ENCODE assay signal across 8 cellular contexts in the genomic region with DNA sequence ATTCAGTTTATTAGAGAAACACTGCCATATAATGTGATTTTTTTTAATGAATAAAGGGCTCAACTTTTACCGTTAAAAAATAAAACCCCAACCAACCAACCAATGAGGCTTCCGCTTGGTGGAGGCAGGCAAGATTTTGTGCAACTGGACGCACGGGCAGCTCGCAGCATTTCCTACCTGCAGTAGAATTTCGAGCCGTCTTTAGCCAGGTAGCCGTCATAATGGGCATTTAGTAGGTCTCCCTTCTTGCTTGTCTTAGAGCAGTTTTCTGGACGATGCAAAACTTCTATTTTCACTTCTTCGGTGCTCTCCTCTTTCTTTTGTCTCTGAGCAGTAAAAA. TPM values are rescaled to one million over a fixed set of nuclear protein-coding genes. Genes with fewer than 3 reads are reported as not detected.
DNase-seq lines count a peak whose midpoint lies in the region; ATAC-seq, FAIRE-seq and TF ChIP-seq lines count a peak whose summit lies in the region.

No MANE protein-coding gene starts in this region.

- H2AK5ac ChIP-seq in H1 (ENCODE audit: low read depth, low read length), result no peak overlapping the region

- peak; percentile 17 for DNase-seq in AG20443 (ENCODE audit: low spot score)
- no peak for DNase-seq in H1 (ENCODE audit: low read depth in 1 of 2, low spot score in 2 of 2)
- no peak for DNase-seq in superior temporal gyrus (ENCODE audit: extremely low spot score)
- no peak for DNase-seq in SKM-1 treated with dmso at 0.1 percent for 144 hours (lab: John Stamatoyannopoulos, UW; ENCODE audit: unreplicated experiment)
- DNase-seq in pons (ENCODE audit: low spot score), result no peak

- WGBS in H1 (ENCODE audit: extremely low coverage in 1 of 2, insufficient coverage in 1 of 2, insufficient read length in 1 of 2, insufficient replicate concordance in 2 of 2, low coverage in 1 of 2, low lambda C conversion rate in 2 of 2, missing lambda C conversion rate in 1 of 2), 2 experiments, result 6% methylated on average over 10 of the region's 10 CpGs; no CpG with 5 or more reads in 1 of the 2 experiments

- no peaks in the 10 kb centered on the region for H4K20me1 ChIP-seq in OCI-LY1 (ENCODE audit: insufficient read depth, low read length)
- peaks cover 2 to 3% of the 10 kb centered on the region in 2 experiments for H4K20me1 ChIP-seq in H1 (replicated peaks in 1 of 2; ENCODE audit: control insufficient read depth in 1 of 2, insufficient read depth in 2 of 2, low read length in 2 of 2)
- H4K20me1 ChIP-seq in neural cell (ENCODE audit: insufficient read depth), result no peaks in the 10 kb centered on the region

- no peak overlapping the region for H4K8ac ChIP-seq in H1 (ENCODE audit: extremely low read depth, insufficient read depth, low read length)

- peaks cover 9% of the 10 kb centered on the region for H3K23me2 ChIP-seq in H1 (ENCODE audit: low read depth, low read length)

- H2BK12ac ChIP-seq in H1 (ENCODE audit: low read depth, low read length), result no peak overlapping the region; the same call in 1 of the 2 replicates

- no peak overlapping the region for H3K18ac ChIP-seq in H1 (ENCODE audit: extremely low read depth, low read length)

- no peak for FAIRE-seq in H1 (lab: Jason Lieb, UNC)

- TF ChIP-seq RAD21 in H1 (IDR thresholded peaks at IDR 0.05 in 1 of 2, conservative IDR thresholded peaks at IDR 0.05 in 1 of 2; ENCODE audit: low read depth in 2 of 2, low read length in 2 of 2), result no peak
- TF ChIP-seq RAD21 in neural cell (conservative IDR thresholded peaks at IDR 0.05), result no peak

- H3K4me3 ChIP-seq in OCI-LY1 (ENCODE audit: low read depth, low read length, poor library complexity, severe bottlenecking) (peak overlapping the region; percentile 89), H1 (ENCODE audit: extremely low read depth in 1 of 4, insufficient read depth in 2 of 4, low read depth in 3 of 4, low read length in 4 of 4) (peak overlapping the region; percentile 62 to 92 (median 80)), neural cell (ENCODE audit: low read length) (peak overlapping the region; percentile 82)

- H4K91ac ChIP-seq in H1 (replicated peaks; ENCODE audit: insufficient read length, low read length), result no peak overlapping the region

- no peak overlapping the region for H2BK20ac ChIP-seq in H1 (ENCODE audit: low read length)

- no peaks in the 10 kb centered on the region for H3F3A ChIP-seq in OCI-LY1 (ENCODE audit: insufficient read depth, low read length)
- peaks cover 3% of the 10 kb centered on the region for H3F3A ChIP-seq in neural cell (ENCODE audit: insufficient read depth, low read length, poor library complexity, severe bottlenecking)

- TF ChIP-seq CTCF in OCI-LY1 (IDR thresholded peaks at IDR 0.05; ENCODE audit: low read length), result no peak
- TF ChIP-seq CTCF in H1 (IDR thresholded peaks at IDR 0.05; ENCODE audit: control extremely low read depth in 1 of 3, insufficient read depth in 1 of 3, low read depth in 1 of 3, low read length in 3 of 3), result no peak
- TF ChIP-seq CTCF in neural cell (IDR thresholded peaks at IDR 0.05; ENCODE audit: poor library complexity, severe bottlenecking), result no peak

- no peak overlapping the region for H3K14ac ChIP-seq in H1 (ENCODE audit: insufficient read length)

- H2BK120ac ChIP-seq in H1 (replicated peaks; ENCODE audit: low read depth, low read length), result no peak overlapping the region

- H3K36me3 ChIP-seq in OCI-LY1 (ENCODE audit: insufficient read depth, low read length), result no peaks in the 10 kb centered on the region
- no peaks in the 10 kb centered on the region for H3K36me3 ChIP-seq in H1 (ENCODE audit: control insufficient read depth in 2 of 4, insufficient read depth in 4 of 4, low read length in 3 of 4)
- H3K36me3 ChIP-seq in neural cell (ENCODE audit: insufficient read depth, low read length), result no peaks in the 10 kb centered on the region

- H3K9ac ChIP-seq in OCI-LY1 (ENCODE audit: low read length) (peak overlapping the region; percentile 77), H1 (replicated peaks in 1 of 4; ENCODE audit: extremely low read depth in 1 of 4, low read depth in 3 of 4, low read length in 3 of 4) (peak overlapping the region; percentile 65 to 91 (median 74)), neural cell (ENCODE audit: low read length) (peak overlapping the region; percentile 84)

- TF ChIP-seq EP300 in H1 (IDR thresholded peaks at IDR 0.05; ENCODE audit: borderline replicate concordance in 1 of 2, low read depth in 2 of 2, low read length in 2 of 2), result no peak
- no peak for TF ChIP-seq EP300 in neural cell (conservative IDR thresholded peaks at IDR 0.05; ENCODE audit: poor library complexity, severe bottlenecking)

- no peak overlapping the region for H4K5ac ChIP-seq in H1 (ENCODE audit: insufficient read length, low read depth, low read length)

- H3K27me3 ChIP-seq in OCI-LY1 (ENCODE audit: insufficient read depth, low read length) (no peaks in the 10 kb centered on the region), H1 (replicated peaks in 1 of 4; ENCODE audit: control insufficient read depth in 3 of 4, extremely low read depth in 1 of 4, insufficient read depth in 3 of 4, low read length in 3 of 4) (no peaks in the 10 kb centered on the region; a peak in 2 of 7 replicates), neural cell (ENCODE audit: insufficient read depth, low read depth, low read length) (no peaks in the 10 kb centered on the region)

- H3K4me2 ChIP-seq in OCI-LY1 (ENCODE audit: low read length), result peak overlapping the region; percentile 90
- H3K4me2 ChIP-seq in H1 (ENCODE audit: insufficient read depth in 1 of 2, low read depth in 2 of 2, low read length in 2 of 2), result peak overlapping the region; percentile 59 to 92
- H3K4me2 ChIP-seq in neural cell (ENCODE audit: low read length), result peak overlapping the region; percentile 88

- peak; percentile 4 for ATAC-seq in GM18517 (IDR thresholded peaks at IDR 0.05; ENCODE audit: unreplicated experiment)

- POLR2A ChIA-PET in H1 (lab: Charles Lee; ENCODE audit: partially characterized antibody), result interaction anchor here (0.9 kb wide), 1 partner anchor 27 kb away, joined by 4 read pairs; a partner anchor contains a TSS

- no peak overlapping the region for H2BK15ac ChIP-seq in H1 (ENCODE audit: low read length)

- no peak for TF ChIP-seq POLR2A in H1 (IDR thresholded peaks at IDR 0.05; ENCODE audit: control extremely low read depth in 1 of 2, low read depth in 2 of 2, low read length in 2 of 2)

- H3K79me2 ChIP-seq in OCI-LY1 (ENCODE audit: insufficient read depth, low read length) (peaks cover 22% of the 10 kb centered on the region), H1 (ENCODE audit: control insufficient read depth in 1 of 2, insufficient read depth in 2 of 2, low read length in 2 of 2) (peaks cover 0 to 18% of the 10 kb centered on the region in 2 experiments; a peak in 2 of 4 replicates), neural cell (replicated peaks; ENCODE audit: insufficient read depth, low read length) (peaks cover 53% of the 10 kb centered on the region)

- no peak overlapping the region for H3K23ac ChIP-seq in H1 (ENCODE audit: insufficient read length)

- H3K4ac ChIP-seq in H1 (replicated peaks; ENCODE audit: insufficient read length, low read depth, low read length), result no peak overlapping the region

- peaks cover 2% of the 10 kb centered on the region; the same call in 1 of the 2 replicates for H3K79me1 ChIP-seq in H1 (ENCODE audit: low read depth, low read length)

- H2BK5ac ChIP-seq in H1 (ENCODE audit: low read depth, low read length), result no peak overlapping the region

- H3K9me2 ChIP-seq in OCI-LY1 (ENCODE audit: low read depth, low read length), result no peaks in the 10 kb centered on the region
- no peaks in the 10 kb centered on the region for H3K9me2 ChIP-seq in neural cell (ENCODE audit: insufficient read depth, low read length)

- H2AFZ ChIP-seq in OCI-LY1 (ENCODE audit: low read length), result peak overlapping the region; percentile 59; the same call in 1 of the 2 replicates
- H2AFZ ChIP-seq in H1 (ENCODE audit: low read length), result peak overlapping the region; percentile 93
- H2AFZ ChIP-seq in neural cell (ENCODE audit: low read depth, low read length), result peak overlapping the region; percentile 79

- peak overlapping the region; percentile 72 for H3K27ac ChIP-seq in OCI-LY1 (ENCODE audit: low read depth, low read length, poor library complexity, severe bottlenecking)
- no peak overlapping the region for H3K27ac ChIP-seq in H1 (ENCODE audit: low read depth, low read length)
- peak overlapping the region; percentile 95 for H3K27ac ChIP-seq in neural cell (ENCODE audit: low read length)

- H3K4me1 ChIP-seq in OCI-LY1 (ENCODE audit: insufficient read depth, low read length, severe bottlenecking) (peaks cover 37% of the 10 kb centered on the region), H1 (replicated peaks in 1 of 4; ENCODE audit: control insufficient read depth in 3 of 4, insufficient read depth in 4 of 4, low read length in 3 of 4) (peaks cover 0 to 12% (median 4%) of the 10 kb centered on the region in 4 experiments; a peak in 3 of 7 replicates)

- no peaks in the 10 kb centered on the region for H3K9me3 ChIP-seq in OCI-LY1 (ENCODE audit: low read length)
- H3K9me3 ChIP-seq in H1 (ENCODE audit: insufficient read depth in 2 of 2, low read depth in 1 of 2, low read length in 1 of 2), result no peaks in the 10 kb centered on the region
- no peaks in the 10 kb centered on the region for H3K9me3 ChIP-seq in neural cell (ENCODE audit: low read length)

- H3K56ac ChIP-seq in H1 (replicated peaks; ENCODE audit: insufficient read length, low read depth, low read length), result no peak overlapping the region

- CTCF ChIA-PET in H1 (lab: Charles Lee; ENCODE audit: partially characterized antibody), result interaction anchor here (0.6 kb wide), 1 partner anchor 252 kb away, joined by 3 read pairs; no protein-coding TSS in a partner anchor

RNA-seq across cellular contexts. Expression of a gene that starts 0.3 kb away (rescaled TPM):
- 4.8 and 7.0 TPM in 2 replicates for total RNA-seq in H1 (2021; fragmentation: NEBNext Ultra II Directional; extraction: Animal tissue kit (Norgen Biotek cat#: 25700))
- polyA plus RNA-seq in H1 (2011; rRNA removed), result 2.4 and 3.6 TPM in 2 replicates
- 4.5 TPM for polyA plus RNA-seq in H1 (2011; cell fraction: cytosol; rRNA removed)
- 3.0 TPM for polyA plus RNA-seq in H1 (2011; cell fraction: nucleus; rRNA removed)
- 4.6 to 10.8 TPM (median 4.9 TPM) in 4 replicates for polyA plus RNA-seq in H1 (2012, experiment 1 of 2)
- polyA plus RNA-seq in H1 (2012, experiment 2 of 2), result 1.8 TPM
- 9.5 TPM for polyA plus RNA-seq in H1 (2013, experiment 1 of 2)
- 9.5 TPM for polyA plus RNA-seq in H1 (2013, experiment 2 of 2)
- 1.9 and 2.4 TPM in 2 replicates for polyA minus RNA-seq in H1 (2011; rRNA and poly(A)+ RNA removed)
- not detected for polyA minus RNA-seq in H1 (2011; cell fraction: cytosol; rRNA and poly(A)+ RNA removed)
- polyA minus RNA-seq in H1 (2011; cell fraction: nucleus; rRNA and poly(A)+ RNA removed), result 3.5 TPM
- 32.6 and 46.1 TPM in 2 replicates for polyA plus RNA-seq in neural cell
- 22.9 and 29.1 TPM in 2 replicates for polyA minus RNA-seq in neural cell

RNA-seq across cellular contexts. Expression of a gene that starts 2.2 kb away (rescaled TPM):
- total RNA-seq in H1 (2021; fragmentation: NEBNext Ultra II Directional; extraction: Animal tissue kit (Norgen Biotek cat#: 25700)), result 20.1 and 22.3 TPM in 2 replicates
- polyA plus RNA-seq in H1 (2011; rRNA removed) (1.2 and 1.9 TPM in 2 replicates), neural cell (14.3 and 16.8 TPM in 2 replicates)
- polyA plus RNA-seq in H1 (2011; cell fraction: cytosol; rRNA removed), result 3.6 TPM
- 1.3 TPM for polyA plus RNA-seq in H1 (2011; cell fraction: nucleus; rRNA removed)
- 6.1 to 8.0 TPM (median 6.8 TPM) in 4 replicates for polyA plus RNA-seq in H1 (2012, experiment 1 of 2)
- polyA plus RNA-seq in H1 (2012, experiment 2 of 2), result 0.28 TPM
- 13.9 TPM for polyA plus RNA-seq in H1 (2013, experiment 1 of 2)
- polyA plus RNA-seq in H1 (2013, experiment 2 of 2), result 15.4 TPM
- polyA minus RNA-seq in H1 (2011; rRNA and poly(A)+ RNA removed), result 4.8 and 9.4 TPM in 2 replicates
- 4.8 TPM for polyA minus RNA-seq in H1 (2011; cell fraction: cytosol; rRNA and poly(A)+ RNA removed)
- 5.2 TPM for polyA minus RNA-seq in H1 (2011; cell fraction: nucleus; rRNA and poly(A)+ RNA removed)
- 26.3 and 30.3 TPM in 2 replicates for polyA minus RNA-seq in neural cell

RNA-seq across cellular contexts. Expression of a gene that starts 26.9 kb away (rescaled TPM):
- total RNA-seq in H1 (2021; fragmentation: NEBNext Ultra II Directional; extraction: Animal tissue kit (Norgen Biotek cat#: 25700)), result 2.3 and 2.4 TPM in 2 replicates
- polyA plus RNA-seq in H1 (2011; rRNA removed), result 1.8 and 2.8 TPM in 2 replicates
- polyA plus RNA-seq in H1 (2011; cell fraction: cytosol; rRNA removed), result 3.6 TPM
- 2.2 TPM for polyA plus RNA-seq in H1 (2011; cell fraction: nucleus; rRNA removed)
- polyA plus RNA-seq in H1 (2012, experiment 1 of 2), result 2.3 to 3.3 TPM (median 3.0 TPM) in 4 replicates
- polyA plus RNA-seq in H1 (2012, experiment 2 of 2), result 0.34 TPM
- 3.7 TPM for polyA plus RNA-seq in H1 (2013, experiment 1 of 2)
- 2.6 TPM for polyA plus RNA-seq in H1 (2013, experiment 2 of 2)
- 1.0 and 4.0 TPM in 2 replicates for polyA minus RNA-seq in H1 (2011; rRNA and poly(A)+ RNA removed)
- 3.6 TPM for polyA minus RNA-seq in H1 (2011; cell fraction: cytosol; rRNA and poly(A)+ RNA removed)
- polyA minus RNA-seq in H1 (2011; cell fraction: nucleus; rRNA and poly(A)+ RNA removed), result 4.8 TPM
- 3.6 and 5.5 TPM in 2 replicates for polyA plus RNA-seq in neural cell
- polyA minus RNA-seq in neural cell, result 2.3 and 2.4 TPM in 2 replicates

RNA-seq across cellular contexts. Expression of a gene that starts 27.1 kb away (rescaled TPM):
- 55.3 and 60.4 TPM in 2 replicates for total RNA-seq in H1 (2021; fragmentation: NEBNext Ultra II Directional; extraction: Animal tissue kit (Norgen Biotek cat#: 25700))
- polyA plus RNA-seq in H1 (2011; rRNA removed), result 25.4 and 36.1 TPM in 2 replicates
- polyA plus RNA-seq in H1 (2011; cell fraction: cytosol; rRNA removed), result 32.7 TPM
- 37.3 TPM for polyA plus RNA-seq in H1 (2011; cell fraction: nucleus; rRNA removed)
- polyA plus RNA-seq in H1 (2012, experiment 1 of 2), result 39.5 to 51.6 TPM (median 45.8 TPM) in 4 replicates
- polyA plus RNA-seq in H1 (2012, experiment 2 of 2), result 13.5 TPM
- 41.2 TPM for polyA plus RNA-seq in H1 (2013, experiment 1 of 2)
- 39.3 TPM for polyA plus RNA-seq in H1 (2013, experiment 2 of 2)
- 34.8 and 35.2 TPM in 2 replicates for polyA minus RNA-seq in H1 (2011; rRNA and poly(A)+ RNA removed)
- polyA minus RNA-seq in H1 (2011; cell fraction: cytosol; rRNA and poly(A)+ RNA removed), result 61.7 TPM
- polyA minus RNA-seq in H1 (2011; cell fraction: nucleus; rRNA and poly(A)+ RNA removed), result 99.6 TPM
- polyA plus RNA-seq in neural cell, result 77.7 and 91.8 TPM in 2 replicates
- 60.9 and 67.8 TPM in 2 replicates for polyA minus RNA-seq in neural cell
